In the genomic region with DNA sequence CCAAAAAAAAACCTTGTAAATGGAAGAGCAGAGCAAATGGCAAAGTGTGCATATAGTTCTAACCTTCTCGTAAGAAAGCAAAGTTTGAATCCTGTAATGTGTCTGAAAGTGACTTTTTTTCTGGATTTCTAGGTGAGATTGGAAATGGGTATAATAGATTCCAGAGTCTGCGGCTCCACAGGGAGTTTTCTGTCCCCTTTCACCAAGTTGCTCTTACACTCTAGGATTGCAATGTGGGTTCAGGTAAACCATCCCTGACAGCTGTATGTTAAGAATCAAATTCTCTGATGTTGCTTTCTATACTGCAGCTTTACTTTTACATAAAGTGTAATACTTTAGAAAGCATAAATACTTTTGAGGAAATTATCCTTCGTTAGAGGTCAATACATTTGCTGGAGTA, we compare ENCODE assay signal across 18 cellular contexts.
DNase-seq lines count a peak whose midpoint lies in the region; ATAC-seq and TF ChIP-seq lines count a peak whose summit lies in the region.
"Had no signal": no experiment of that assay in that cellular context is flagged by ENCODE, and none has a peak within 500 bp of the region (broad histone marks: within the 10 kb centered on the region; RNA-seq: fewer than 3 reads in every experiment).

No MANE protein-coding gene starts in this region.

- no peak overlapping the region for H2AFZ ChIP-seq in neural cell (ENCODE audit: low read depth, low read length)

- no peak for TF ChIP-seq RAD21 in neural cell (conservative IDR thresholded peaks at IDR 0.05)

- H3K9ac ChIP-seq in neural cell (ENCODE audit: low read length) = peak overlapping the region; percentile 34

- no peaks in the 10 kb centered on the region for H3F3A ChIP-seq in neural cell (ENCODE audit: insufficient read depth, low read length, poor library complexity, severe bottlenecking)

- peak overlapping the region; percentile 53 for H3K4me3 ChIP-seq in neural cell (ENCODE audit: low read length)
- H3K4me3 ChIP-seq in foreskin fibroblast (ENCODE audit: low read depth in 1 of 2, low read length in 2 of 2) = no peak overlapping the region
- H3K4me3 ChIP-seq in transverse colon = no peak overlapping the region
- H3K4me3 ChIP-seq: ascending aorta, sigmoid colon had no signal

- H3K36me3 ChIP-seq in neural cell (ENCODE audit: insufficient read depth, low read length) = no peaks in the 10 kb centered on the region
- H3K36me3 ChIP-seq in transverse colon = no peaks in the 10 kb centered on the region
- H3K36me3 ChIP-seq: ascending aorta, sigmoid colon had no signal

- in situ Hi-C loops in transverse colon (cut with MboI; ENCODE audit: low pct_ligation_motif_present in 1 of 4, low pct_unique_long_range_greater_than_20kb in 1 of 4, low sequenced_read_pairs in 3 of 4) = no loop called here

- ATAC-seq in GM21786 (IDR thresholded peaks at IDR 0.05; ENCODE audit: unreplicated experiment) = peak; percentile 11
- no peak for ATAC-seq in left cardiac atrium
- ATAC-seq: T-helper 17 cell had no signal

- no peaks in the 10 kb centered on the region for H3K4me1 ChIP-seq in transverse colon
- H3K4me1 ChIP-seq: ascending aorta had no signal

- no peaks in the 10 kb centered on the region for H3K9me2 ChIP-seq in neural cell (ENCODE audit: insufficient read depth, low read length)

- no peak for TF ChIP-seq CTCF in VCaP (conservative IDR thresholded peaks at IDR 0.05)
- TF ChIP-seq CTCF in neural cell (IDR thresholded peaks at IDR 0.05; ENCODE audit: poor library complexity, severe bottlenecking) = no peak
- TF ChIP-seq CTCF in foreskin fibroblast (IDR thresholded peaks at IDR 0.05; ENCODE audit: low read depth, low read length) = no peak
- TF ChIP-seq CTCF in transverse colon (IDR thresholded peaks at IDR 0.05) = no peak

- peaks cover 4% of the 10 kb centered on the region for H3K79me2 ChIP-seq in neural cell (replicated peaks; ENCODE audit: insufficient read depth, low read length)

- DNase-seq in DMS53 (lab: John Stamatoyannopoulos, UW) (peak; percentile 63), foreskin fibroblast (no peak), transverse colon (no peak), left cardiac atrium (no peak)
- no peak for DNase-seq in activated naive CD4-positive, alpha-beta T cell (lab: John Stamatoyannopoulos, UW)
- DNase-seq: activated naive CD4-positive, alpha-beta T cell treated with anti-CD3 and anti-CD28 coated beads, Interleukin-2, amount 50 U/mL, for 16 hours; activated T-cell treated with anti-CD3 and anti-CD28 coated beads, Interleukin-2, amount 50 U/mL, for 24 hours; cerebellar nuclear complex; effector CD8-positive, alpha-beta T cell; glutamatergic neuron; immature natural killer cell; NCI-H2107; sigmoid colon; T-helper 17 cell had no signal

- H3K27me3 ChIP-seq in neural cell (ENCODE audit: insufficient read depth, low read depth, low read length) (no peaks in the 10 kb centered on the region), transverse colon (no peaks in the 10 kb centered on the region)
- H3K27me3 ChIP-seq: ascending aorta, sigmoid colon had no signal

- H4K20me1 ChIP-seq in neural cell (ENCODE audit: insufficient read depth) = no peaks in the 10 kb centered on the region

- intact Hi-C loops in transverse colon (cut with DNase I; ENCODE audit: low total_unique reads) = no loop called here
- intact Hi-C loops in left cardiac atrium (cut with DNase I) = no loop called here

- WGBS in transverse colon (ENCODE audit: low coverage in 1 of 2), 2 donors = 55 to 65% methylated on average over 1 to 3 of the region's 3 CpGs

- H3K27ac ChIP-seq in VCaP = peak overlapping the region; percentile 63
- H3K27ac ChIP-seq in neural cell (ENCODE audit: low read length) = peak overlapping the region; percentile 28
- no peak overlapping the region for H3K27ac ChIP-seq in transverse colon
- H3K27ac ChIP-seq: ascending aorta, sigmoid colon had no signal

- no peak for TF ChIP-seq EP300 in neural cell (conservative IDR thresholded peaks at IDR 0.05; ENCODE audit: poor library complexity, severe bottlenecking)
- TF ChIP-seq EP300 in transverse colon (IDR thresholded peaks at IDR 0.05; ENCODE audit: low read depth) = no peak

- H3K9me3 ChIP-seq in neural cell (ENCODE audit: low read length) = no peaks in the 10 kb centered on the region
- H3K9me3 ChIP-seq in transverse colon = peaks cover 0 to 12% of the 10 kb centered on the region in 2 donors

- H3K4me2 ChIP-seq in neural cell (ENCODE audit: low read length) = peak overlapping the region; percentile 64

- no peak for TF ChIP-seq POLR2A in transverse colon (IDR thresholded peaks at IDR 0.05)

TF ChIP-seq in neural cell, 6 proteins besides CTCF, POLR2A, EP300 and RAD21:
- no peak for TF ChIP-seq EZH2 (IDR thresholded peaks at IDR 0.05; ENCODE audit: borderline replicate concordance, insufficient read depth, low read length, poor library complexity, severe bottlenecking)
- TF ChIP-seq, protein P1, sequence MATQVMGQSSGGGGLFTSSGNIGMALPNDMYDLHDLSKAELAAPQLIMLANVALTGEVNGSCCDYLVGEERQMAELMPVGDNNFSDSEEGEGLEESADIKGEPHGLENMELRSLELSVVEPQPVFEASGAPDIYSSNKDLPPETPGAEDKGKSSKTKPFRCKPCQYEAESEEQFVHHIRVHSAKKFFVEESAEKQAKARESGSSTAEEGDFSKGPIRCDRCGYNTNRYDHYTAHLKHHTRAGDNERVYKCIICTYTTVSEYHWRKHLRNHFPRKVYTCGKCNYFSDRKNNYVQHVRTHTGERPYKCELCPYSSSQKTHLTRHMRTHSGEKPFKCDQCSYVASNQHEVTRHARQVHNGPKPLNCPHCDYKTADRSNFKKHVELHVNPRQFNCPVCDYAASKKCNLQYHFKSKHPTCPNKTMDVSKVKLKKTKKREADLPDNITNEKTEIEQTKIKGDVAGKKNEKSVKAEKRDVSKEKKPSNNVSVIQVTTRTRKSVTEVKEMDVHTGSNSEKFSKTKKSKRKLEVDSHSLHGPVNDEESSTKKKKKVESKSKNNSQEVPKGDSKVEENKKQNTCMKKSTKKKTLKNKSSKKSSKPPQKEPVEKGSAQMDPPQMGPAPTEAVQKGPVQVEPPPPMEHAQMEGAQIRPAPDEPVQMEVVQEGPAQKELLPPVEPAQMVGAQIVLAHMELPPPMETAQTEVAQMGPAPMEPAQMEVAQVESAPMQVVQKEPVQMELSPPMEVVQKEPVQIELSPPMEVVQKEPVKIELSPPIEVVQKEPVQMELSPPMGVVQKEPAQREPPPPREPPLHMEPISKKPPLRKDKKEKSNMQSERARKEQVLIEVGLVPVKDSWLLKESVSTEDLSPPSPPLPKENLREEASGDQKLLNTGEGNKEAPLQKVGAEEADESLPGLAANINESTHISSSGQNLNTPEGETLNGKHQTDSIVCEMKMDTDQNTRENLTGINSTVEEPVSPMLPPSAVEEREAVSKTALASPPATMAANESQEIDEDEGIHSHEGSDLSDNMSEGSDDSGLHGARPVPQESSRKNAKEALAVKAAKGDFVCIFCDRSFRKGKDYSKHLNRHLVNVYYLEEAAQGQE (IDR thresholded peaks at IDR 0.05; ENCODE audit: borderline replicate concordance) = no peak
- no peak for TF ChIP-seq POLR2AphosphoS5 (IDR thresholded peaks at IDR 0.05)
- no peak for TF ChIP-seq MXI1 (conservative IDR thresholded peaks at IDR 0.05; ENCODE audit: poor library complexity, severe bottlenecking)
- no peak for TF ChIP-seq SMC3 (conservative IDR thresholded peaks at IDR 0.05; ENCODE audit: poor library complexity)
- no peak for TF ChIP-seq TAF1 (IDR thresholded peaks at IDR 0.05; ENCODE audit: low read depth)

Comparison
In these comparisons a context has a peak if more than half of its experiments do, and no peak if none do; other contexts are left out.
1. H3K27ac ChIP-seq: peak in VCaP (single experiment) and neural cell (single experiment); none in transverse colon (0 of 4).